Comparison of ENCODE assay signal across 1 cellular context in genomic region chr17:13940858-13941665, GRCh38.
TF ChIP-seq lines count a peak whose summit lies in the region.

No MANE protein-coding gene starts in this region.

TF ChIP-seq in K562, 482 proteins besides CTCF, POLR2A, EP300 and RAD21 (continued from another document and continues in another):
- TF ChIP-seq CHD7 (IDR thresholded peaks at IDR 0.05; ENCODE audit: low read depth, low read length), result no peak
- TF ChIP-seq ZBTB5 (IDR thresholded peaks at IDR 0.05), result no peak
- TF ChIP-seq ZNF589 (CRISPR knock-in tag; IDR thresholded peaks at IDR 0.05; ENCODE audit: low read depth), result 0 out of 2 replicates have a peak, but pooled peaks have one; percentile 26
- 0 out of 2 replicates have a peak, but pooled peaks have one; percentile 15 for TF ChIP-seq NCOR1 (IDR thresholded peaks at IDR 0.05)
- peak; percentile 51; the same call in 1 of the 2 replicates for TF ChIP-seq CBFA2T2 (conservative IDR thresholded peaks at IDR 0.05)
- no peak for TF ChIP-seq ZBTB8A (IDR thresholded peaks at IDR 0.05; ENCODE audit: partially characterized antibody)
- peak; percentile 82 for TF ChIP-seq RFX1 (IDR thresholded peaks at IDR 0.05)
- no peak for TF ChIP-seq KLF13 (tag; IDR thresholded peaks at IDR 0.05; ENCODE audit: borderline replicate concordance, low read depth)
- TF ChIP-seq SOX6 (IDR thresholded peaks at IDR 0.05), result no peak
- no peak for TF ChIP-seq ZNF24 (IDR thresholded peaks at IDR 0.05)
- TF ChIP-seq SMAD1 (IDR thresholded peaks at IDR 0.05; ENCODE audit: low read depth, low read length, partially characterized antibody), result no peak
- no peak for TF ChIP-seq EWSR1 (IDR thresholded peaks at IDR 0.05; ENCODE audit: borderline replicate concordance, low read depth, partially characterized antibody)
- no peak for TF ChIP-seq ZFX (CRISPR knock-in tag; IDR thresholded peaks at IDR 0.05)
- TF ChIP-seq PBX2 (CRISPR knock-in tag; IDR thresholded peaks at IDR 0.05; ENCODE audit: low read depth), result peak; percentile 44
- TF ChIP-seq PBX2 (tag; conservative IDR thresholded peaks at IDR 0.05; ENCODE audit: low read depth), result peak; percentile 88
- no peak for TF ChIP-seq E2F4 (CRISPR knock-in tag; IDR thresholded peaks at IDR 0.05; ENCODE audit: low read depth)
- TF ChIP-seq ZNF133 (CRISPR knock-in tag; IDR thresholded peaks at IDR 0.05), result no peak
- TF ChIP-seq TBL1XR1 (IDR thresholded peaks at IDR 0.05; ENCODE audit: low read length in 2 of 2), result no peak
- TF ChIP-seq RHOXF2B (CRISPR knock-in tag; conservative IDR thresholded peaks at IDR 0.05), result no peak
- TF ChIP-seq SRSF9 (IDR thresholded peaks at IDR 0.05; ENCODE audit: borderline replicate concordance, low read depth, low read length), result no peak
- TF ChIP-seq POLR3G (IDR thresholded peaks at IDR 0.05; ENCODE audit: extremely low read depth, insufficient read length, insufficient replicate concordance), result no peak
- TF ChIP-seq FOXA3 (CRISPR knock-in tag; conservative IDR thresholded peaks at IDR 0.05 in 1 of 2, IDR thresholded peaks at IDR 0.05 in 1 of 2), result no peak
- no peak for TF ChIP-seq BRCA1 (IDR thresholded peaks at IDR 0.05)
- no peak for TF ChIP-seq BRCA1 (CRISPR knock-in tag; IDR thresholded peaks at IDR 0.05)
- TF ChIP-seq POLR2B (IDR thresholded peaks at IDR 0.05; ENCODE audit: low read depth, partially characterized antibody), result no peak
- TF ChIP-seq ETS2 (tag; IDR thresholded peaks at IDR 0.05; ENCODE audit: borderline replicate concordance, poor library complexity, severe bottlenecking), result no peak
- TF ChIP-seq IFI16 (CRISPR knock-in tag; IDR thresholded peaks at IDR 0.05), result no peak
- TF ChIP-seq ETV1 (tag; conservative IDR thresholded peaks at IDR 0.05; ENCODE audit: low read depth), result no peak
- TF ChIP-seq PURB (CRISPR knock-in tag; IDR thresholded peaks at IDR 0.05; ENCODE audit: low read depth), result no peak
- no peak for TF ChIP-seq BCOR (IDR thresholded peaks at IDR 0.05)
- TF ChIP-seq BHLHE40 (IDR thresholded peaks at IDR 0.05; ENCODE audit: low read length), result no peak
- TF ChIP-seq SMAD4 (CRISPR knock-in tag; conservative IDR thresholded peaks at IDR 0.05), result no peak
- no peak for TF ChIP-seq DLX4 (CRISPR knock-in tag; IDR thresholded peaks at IDR 0.05)
- TF ChIP-seq PATZ1 (CRISPR knock-in tag; IDR thresholded peaks at IDR 0.05; ENCODE audit: borderline replicate concordance), result no peak
- no peak for TF ChIP-seq ZNF764 (CRISPR knock-in tag; IDR thresholded peaks at IDR 0.05; ENCODE audit: low read depth)
- no peak for TF ChIP-seq SIN3A (IDR thresholded peaks at IDR 0.05; ENCODE audit: borderline replicate concordance in 2 of 2, control insufficient read depth in 1 of 2, low read depth in 2 of 2, low read length in 2 of 2)
- peak; percentile 47 for TF ChIP-seq MEIS2 (IDR thresholded peaks at IDR 0.05; ENCODE audit: partially characterized antibody)
- TF ChIP-seq OTX1 (CRISPR knock-in tag; IDR thresholded peaks at IDR 0.05), result no peak
- no peak for TF ChIP-seq SAP30 (IDR thresholded peaks at IDR 0.05; ENCODE audit: borderline replicate concordance, insufficient read depth, low read depth, low read length, poor library complexity, severe bottlenecking)
- no peak for TF ChIP-seq HDAC2 (IDR thresholded peaks at IDR 0.05)
- TF ChIP-seq CSDE1 (IDR thresholded peaks at IDR 0.05), result no peak
- TF ChIP-seq NR0B1 (IDR thresholded peaks at IDR 0.05; ENCODE audit: partially characterized antibody), result no peak
- TF ChIP-seq HNRNPLL (IDR thresholded peaks at IDR 0.05; ENCODE audit: low read depth, low read length, poor library complexity, severe bottlenecking), result no peak
- TF ChIP-seq L3MBTL2 (IDR thresholded peaks at IDR 0.05), result no peak
- TF ChIP-seq NFE2L1 (tag; IDR thresholded peaks at IDR 0.05; ENCODE audit: borderline replicate concordance, low read depth), result no peak
